Comparison of ENCODE assay signal across 16 cellular contexts in the genomic region with DNA sequence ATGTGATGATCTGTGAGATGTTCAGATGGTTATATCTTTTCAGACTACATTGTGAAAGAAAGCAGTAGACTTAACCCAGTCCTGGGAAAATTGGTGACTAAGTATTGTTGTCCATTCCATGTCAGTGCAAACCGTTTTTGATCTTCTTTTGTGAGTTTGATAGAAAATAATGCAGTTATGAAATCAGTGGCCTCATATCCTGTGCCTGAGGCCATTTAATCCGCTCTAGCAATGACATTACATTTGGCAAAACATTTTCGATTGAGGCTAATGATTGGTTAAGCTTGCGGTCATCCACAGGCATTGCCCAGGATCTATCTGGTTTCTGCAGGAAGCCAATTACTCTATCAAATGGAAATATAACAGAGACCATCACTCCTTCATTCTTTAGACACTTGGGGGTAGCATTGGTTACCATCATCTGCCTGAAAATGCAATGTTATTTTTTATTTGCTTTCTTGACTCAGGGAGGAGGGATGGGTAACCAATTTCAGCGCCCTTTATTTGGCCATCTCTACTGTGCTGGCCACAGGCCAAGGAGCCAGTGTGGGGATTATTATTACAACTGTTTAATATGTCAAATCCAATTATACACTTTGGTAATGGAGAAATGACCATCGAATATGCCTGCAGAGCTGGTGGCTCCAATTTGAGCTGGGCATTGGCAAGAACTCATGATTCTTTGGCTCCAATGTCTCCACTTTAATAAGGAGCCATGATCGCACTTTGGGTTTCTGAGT. TPM values are rescaled to one million over a fixed set of nuclear protein-coding genes. Genes with fewer than 3 reads are reported as not detected.
DNase-seq lines count a peak whose midpoint lies in the region; ATAC-seq and TF ChIP-seq lines count a peak whose summit lies in the region.
"Had no signal": no experiment of that assay in that cellular context is flagged by ENCODE, and none has a peak within 500 bp of the region (broad histone marks: within the 10 kb centered on the region; RNA-seq: fewer than 3 reads in every experiment).

No MANE protein-coding gene starts in this region.

- H3K36me3 Mint-ChIP-seq in osteocyte (ENCODE audit: unreplicated experiment) = peaks cover 3% of the 10 kb centered on the region

- H3K9me3 Mint-ChIP-seq in osteocyte (ENCODE audit: unreplicated experiment) = peaks cover 7% of the 10 kb centered on the region

- H3K27ac Mint-ChIP-seq in osteocyte (ENCODE audit: unreplicated experiment) = peak overlapping the region; percentile 67
- H3K27ac Mint-ChIP-seq: B cell had no signal

- no peaks in the 10 kb centered on the region for H3K27me3 Mint-ChIP-seq in osteocyte (ENCODE audit: unreplicated experiment)

- ATAC-seq in HG03108 (IDR thresholded peaks at IDR 0.05; ENCODE audit: unreplicated experiment) = no peak
- ATAC-seq: Right ventricle myocardium inferior had no signal

- TF ChIP-seq CTCF in osteocyte (IDR thresholded peaks at IDR 0.05) = peak; percentile 51

- H3K4me3 Mint-ChIP-seq in osteocyte (ENCODE audit: unreplicated experiment) = no peak overlapping the region
- H3K4me3 Mint-ChIP-seq: B cell had no signal

- DNase-seq in NCI-H1105 treated with DMSO at 0.1 percent for 48 hours (lab: John Stamatoyannopoulos, UW) (peak; percentile 23), NCI-H1105 (lab: John Stamatoyannopoulos, UW) (no peak), CMK (ENCODE audit: low read depth) (peak; percentile 77), OCI-M1 (lab: John Stamatoyannopoulos, UW) (peak; percentile 64), osteocyte (ENCODE audit: extremely low spot score, unreplicated experiment) (no peak), SKM-1 (lab: John Stamatoyannopoulos, UW; ENCODE audit: unreplicated experiment) (no peak)
- DNase-seq: NCI-H1092, NCI-H1436 treated with DMSO at 0.1 percent for 48 hours, NCI-H187 treated with DMSO at 0.1 percent for 48 hours, NCI-H2171 treated with DMSO at 0.1 percent for 48 hours, NCI-H345, NCI-H510A treated with DMSO at 0.1 percent for 48 hours, NCI-H774 had no signal

- peaks cover 28% of the 10 kb centered on the region for H3K4me1 Mint-ChIP-seq in osteocyte (ENCODE audit: unreplicated experiment)
- H3K4me1 Mint-ChIP-seq: B cell had no signal

RNA-seq across cellular contexts. Expression of gene TRIB2, which starts 33.6 kb away (rescaled TPM):
- 142 and 146 TPM in 2 replicates for total RNA-seq in osteocyte

Comparison
In these comparisons a context has a peak if more than half of its experiments do, and no peak if none do; other contexts are left out.
1. DNase-seq: peak in NCI-H1105 treated with DMSO at 0.1 percent for 48 hours (single experiment), CMK (single experiment) and OCI-M1 (single experiment); none in NCI-H1105 (single experiment), osteocyte (single experiment) and SKM-1 (single experiment).